ENCODE assay signal across 9 cellular contexts in the genomic region with DNA sequence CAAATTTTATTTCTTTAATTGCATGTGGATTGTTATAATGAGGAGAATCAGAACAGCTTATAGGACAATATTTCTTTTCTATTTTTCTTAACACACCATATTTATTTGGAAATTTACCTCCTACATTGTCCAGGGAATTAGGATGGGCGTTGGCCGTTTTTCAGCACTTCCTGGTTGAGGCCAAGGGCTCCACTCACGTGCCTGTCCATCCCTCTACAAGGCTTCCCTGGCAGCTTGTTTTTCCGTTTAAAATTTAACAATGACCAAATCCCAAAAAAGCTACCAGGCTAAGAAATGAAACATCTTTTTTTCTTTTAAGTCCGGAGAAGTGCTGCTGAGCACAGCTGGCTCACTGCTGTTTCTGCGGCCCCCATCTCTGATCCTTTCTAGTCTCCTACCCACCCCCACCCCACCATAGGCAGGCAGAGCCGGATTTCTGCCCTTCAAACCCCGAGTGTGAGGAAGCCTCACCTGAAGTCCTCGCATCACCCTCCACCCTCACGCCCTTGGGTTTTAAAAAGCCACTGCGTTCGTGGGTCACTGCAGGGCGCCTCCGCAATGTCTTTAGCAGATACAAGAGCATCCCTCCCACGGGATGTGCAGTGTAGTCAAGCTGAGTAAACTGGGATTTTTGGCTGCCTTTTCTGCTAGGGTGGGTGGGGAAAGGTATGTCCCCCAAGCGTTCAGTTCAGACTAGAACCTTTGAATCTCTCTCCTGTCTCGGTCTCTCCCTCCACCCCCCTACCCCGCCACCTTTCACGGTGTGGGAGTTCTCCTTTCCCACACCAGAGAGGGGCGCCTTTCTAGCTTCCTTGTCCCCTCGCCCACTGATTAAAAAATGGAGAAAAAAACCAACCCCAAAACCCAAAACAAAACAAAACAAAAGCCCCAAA. TPM values are rescaled to one million over a fixed set of nuclear protein-coding genes. Genes with fewer than 3 reads are reported as not detected.
DNase-seq lines count a peak whose midpoint lies in the region; ATAC-seq and TF ChIP-seq lines count a peak whose summit lies in the region.
"Had no signal": no experiment of that assay in that cellular context is flagged by ENCODE, and none has a peak within 500 bp of the region (broad histone marks: within the 10 kb centered on the region; RNA-seq: fewer than 3 reads in every experiment).

No MANE protein-coding gene starts in this region.

- H2AFZ ChIP-seq in osteoblast (ENCODE audit: low read length) = peak overlapping the region; percentile 96

- DNase-seq in activated CD4-positive, CD25-positive, alpha-beta regulatory T cell treated with anti-CD3 and anti-CD28 coated beads, Interleukin-2, amount 50 U/mL, for 72 hours = no peak
- peak; percentile 23 for DNase-seq in activated CD4-positive, alpha-beta memory T cell treated with anti-CD3 and anti-CD28 coated beads, Interleukin-2, amount 10 ng/mL, durations not matched to agents 7 days and 5 days
- DNase-seq in osteoblast (ENCODE audit: insufficient read length, low spot score, missing footprints) (peak; percentile 84), NCI-H2196 treated with DMSO at 0.1 percent for 48 hours (lab: John Stamatoyannopoulos, UW; ENCODE audit: unreplicated experiment) (no peak)
- DNase-seq in effector CD8-positive, alpha-beta T cell (lab: John Stamatoyannopoulos, UW) = no peak

- no peak for TF ChIP-seq CTCF in gastroesophageal sphincter (IDR thresholded peaks at IDR 0.05)
- no peak for TF ChIP-seq CTCF in osteoblast (IDR thresholded peaks at IDR 0.05; ENCODE audit: extremely low read depth, low read depth, low read length)

- H3K27ac ChIP-seq in gastroesophageal sphincter = peak overlapping the region; percentile 56 to 86 (median 86)
- peak overlapping the region; percentile 71 for H3K27ac ChIP-seq in osteoblast (ENCODE audit: low read depth, low read length)

- H3K4me2 ChIP-seq in osteoblast (ENCODE audit: insufficient read depth, low read length) = peak overlapping the region; percentile 85

- H3K9me3 Mint-ChIP-seq in activated CD4-positive, alpha-beta memory T cell treated with anti-CD3 and anti-CD28 coated beads, Interleukin-2, amount 10 ng/mL, durations not matched to agents 7 days and 5 days = no peaks in the 10 kb centered on the region

- 2 to 3% methylated on average over 8 to 11 of the region's 21 CpGs for WGBS in gastroesophageal sphincter (ENCODE audit: low coverage in 1 of 2), 2 donors

- peak; percentile 5 to 18 for ATAC-seq in activated CD4-positive, CD25-positive, alpha-beta regulatory T cell treated with anti-CD3 and anti-CD28 coated beads, Interleukin-2, amount 50 U/mL, for 24 hours
- ATAC-seq in HG03097 (IDR thresholded peaks at IDR 0.05; ENCODE audit: low FRiP score, unreplicated experiment) (peak; percentile 11), gastroesophageal sphincter (peak; percentile 16)

- POLR2A ChIA-PET in activated CD4-positive, alpha-beta memory T cell treated with anti-CD3 and anti-CD28 coated beads, Interleukin-2, amount 10 ng/mL, durations not matched to agents 7 days and 5 days (lab: Charles Lee) = interaction anchor here (0.8 to 4.0 kb wide), 4 partner anchors 15 to 1514 kb away, joined by 3 to 31 read pairs (median 4); partner anchors contain the start of gene ERGIC2

- H3K4me3 ChIP-seq in gastroesophageal sphincter (peak overlapping the region; percentile 75 to 80), osteoblast (ENCODE audit: insufficient read depth, low read length) (peak overlapping the region; percentile 90)

- peaks cover 7% of the 10 kb centered on the region for H3K79me2 ChIP-seq in osteoblast (ENCODE audit: insufficient read depth, low read length)

- H3K4me3 Mint-ChIP-seq in activated CD4-positive, alpha-beta memory T cell treated with anti-CD3 and anti-CD28 coated beads, Interleukin-2, amount 10 ng/mL, durations not matched to agents 7 days and 5 days = peak overlapping the region; percentile 95

- H3K36me3 ChIP-seq in gastroesophageal sphincter (no peaks in the 10 kb centered on the region), osteoblast (ENCODE audit: insufficient read depth, low read length) (no peaks in the 10 kb centered on the region)

- H3K4me1 ChIP-seq in gastroesophageal sphincter = peaks cover 0 to 30% (median 6%) of the 10 kb centered on the region in 3 donors
- H3K4me1 ChIP-seq in osteoblast (ENCODE audit: insufficient read depth, low read length) = peaks cover 6% of the 10 kb centered on the region

- no peaks in the 10 kb centered on the region for H4K20me1 ChIP-seq in osteoblast (ENCODE audit: insufficient read depth, low read length)

- peaks cover 3% of the 10 kb centered on the region for H3K36me3 Mint-ChIP-seq in activated CD4-positive, alpha-beta memory T cell treated with anti-CD3 and anti-CD28 coated beads, Interleukin-2, amount 10 ng/mL, durations not matched to agents 7 days and 5 days (ENCODE audit: low read depth)

- peaks cover 33% of the 10 kb centered on the region for H3K4me1 Mint-ChIP-seq in activated CD4-positive, alpha-beta memory T cell treated with anti-CD3 and anti-CD28 coated beads, Interleukin-2, amount 10 ng/mL, durations not matched to agents 7 days and 5 days

- no peak for TF ChIP-seq EP300 in gastroesophageal sphincter (IDR thresholded peaks at IDR 0.05)

- H3K27me3 ChIP-seq in gastroesophageal sphincter (no peaks in the 10 kb centered on the region), osteoblast (ENCODE audit: insufficient read depth, low read length) (no peaks in the 10 kb centered on the region)

- H3K27ac Mint-ChIP-seq in activated CD4-positive, alpha-beta memory T cell treated with anti-CD3 and anti-CD28 coated beads, Interleukin-2, amount 10 ng/mL, durations not matched to agents 7 days and 5 days = peak overlapping the region; percentile 84

- CTCF ChIA-PET in activated CD4-positive, alpha-beta memory T cell treated with anti-CD3 and anti-CD28 coated beads, Interleukin-2, amount 10 ng/mL, durations not matched to agents 7 days and 5 days (lab: Charles Lee) = interaction anchor here (0.6 to 1.3 kb wide), 2 partner anchors 45 to 336 kb away, joined by 3 to 5 read pairs; no protein-coding TSS in a partner anchor

- no peak for TF ChIP-seq POLR2A in gastroesophageal sphincter (IDR thresholded peaks at IDR 0.05)

- peaks cover 13% of the 10 kb centered on the region for H3K27me3 Mint-ChIP-seq in activated CD4-positive, alpha-beta memory T cell treated with anti-CD3 and anti-CD28 coated beads, Interleukin-2, amount 10 ng/mL, durations not matched to agents 7 days and 5 days

- H3K9me3 ChIP-seq in gastroesophageal sphincter = no peaks in the 10 kb centered on the region
- no peaks in the 10 kb centered on the region for H3K9me3 ChIP-seq in osteoblast (ENCODE audit: low read depth, low read length)
- H3K9me3 ChIP-seq: body of pancreas had no signal

RNA-seq across cellular contexts. Expression of gene FAR2, which starts 0.8 kb away (rescaled TPM):
- 10 to 100 TPM; 19.1 to 19.9 TPM for total RNA-seq in activated CD4-positive, alpha-beta memory T cell treated with anti-CD3 and anti-CD28 coated beads, Interleukin-2, amount 10 ng/mL, durations not matched to agents 7 days and 5 days
- 10 to 100 TPM in 2 of 4 donors, 1 to 10 TPM in 2; 8.8 to 15.8 (median 11.9) TPM for total RNA-seq in gastroesophageal sphincter
- 7.7 and 10.5 TPM in 2 replicates for total RNA-seq in osteoblast

Comparison
In these comparisons a context has a peak if more than half of its experiments do, and no peak if none do; other contexts are left out.
1. DNase-seq: peak in activated CD4-positive, alpha-beta memory T cell treated with anti-CD3 and anti-CD28 coated beads, Interleukin-2, amount 10 ng/mL, durations not matched to agents 7 days and 5 days (single experiment) and osteoblast (single experiment); none in activated CD4-positive, CD25-positive, alpha-beta regulatory T cell treated with anti-CD3 and anti-CD28 coated beads, Interleukin-2, amount 50 U/mL, for 72 hours (single experiment), effector CD8-positive, alpha-beta T cell (single experiment) and NCI-H2196 treated with DMSO at 0.1 percent for 48 hours (single experiment).
2. Peak in every context shown above with its lines, with median percentiles within 50 percentile points of each other: ATAC-seq.